12 cellular contexts compared by ENCODE assay signal in genomic region chr14:70884595-70885342, GRCh38. TPM values are rescaled to one million over a fixed set of nuclear protein-coding genes. Genes with fewer than 3 reads are reported as not detected.
DNase-seq lines count a peak whose midpoint lies in the region; ATAC-seq lines count a peak whose summit lies in the region.
"Had no signal": no experiment of that assay in that cellular context is flagged by ENCODE, and none has a peak within 500 bp of the region (broad histone marks: within the 10 kb centered on the region; RNA-seq: fewer than 3 reads in every experiment).

No MANE protein-coding gene starts in this region.

- no peaks in the 10 kb centered on the region for H3K27me3 Mint-ChIP-seq in activated T-cell treated with anti-CD3 and anti-CD28 coated beads, Interleukin-2, amount 50 U/mL, for 72 hours (ENCODE audit: low read depth)
- H3K27me3 Mint-ChIP-seq: B cell had no signal

- no peaks in the 10 kb centered on the region for H3K36me3 Mint-ChIP-seq in activated T-cell treated with anti-CD3 and anti-CD28 coated beads, Interleukin-2, amount 50 U/mL, for 72 hours (ENCODE audit: insufficient read depth in 2 of 2)

- peak; percentile 59 for DNase-seq in stimulated activated CD4-positive, alpha-beta T cell treated with anti-CD3 and anti-CD28 coated beads, Interleukin-1b, Interleukin-23, amount 100 ng/mL, for 48 hours
- no peak for DNase-seq in stimulated activated CD4-positive, alpha-beta T cell treated with anti-CD3 and anti-CD28 coated beads, Interleukin-4, amount 100 ng/mL, for 24 hours
- DNase-seq in activated T-cell treated with anti-CD3 and anti-CD28 coated beads, Interleukin-2, amount 50 U/mL, for 72 hours = peak; percentile 56 to 61
- peak; percentile 46 for DNase-seq in iris pigment epithelial cell (ENCODE audit: low read depth)
- no peak for DNase-seq in amygdala (lab: John Stamatoyannopoulos, UW)
- no peak for DNase-seq in central memory CD4-positive, alpha-beta T cell
- DNase-seq in nucleus accumbens (lab: John Stamatoyannopoulos, UW) = no peak
- DNase-seq: heart right ventricle, Kasumi-1 had no signal

- H3K4me3 Mint-ChIP-seq in activated T-cell treated with anti-CD3 and anti-CD28 coated beads, Interleukin-2, amount 50 U/mL, for 72 hours = peak overlapping the region; percentile 70 to 86
- H3K4me3 Mint-ChIP-seq: B cell had no signal

- H3K4me1 Mint-ChIP-seq in activated T-cell treated with anti-CD3 and anti-CD28 coated beads, Interleukin-2, amount 50 U/mL, for 72 hours (ENCODE audit: low read depth) = peaks cover 88% of the 10 kb centered on the region

- peaks cover 0 to 3% of the 10 kb centered on the region in 2 donors for H3K9me3 Mint-ChIP-seq in activated T-cell treated with anti-CD3 and anti-CD28 coated beads, Interleukin-2, amount 50 U/mL, for 72 hours

- H3K27ac Mint-ChIP-seq in activated T-cell treated with anti-CD3 and anti-CD28 coated beads, Interleukin-2, amount 50 U/mL, for 72 hours = peak overlapping the region; percentile 97
- H3K27ac Mint-ChIP-seq: B cell had no signal

- peak; percentile 43 to 51 for ATAC-seq in activated T-cell treated with anti-CD3 and anti-CD28 coated beads, Interleukin-2, amount 50 U/mL, for 72 hours (replicated peaks in 1 of 2)
- no peak for ATAC-seq in HG02938 (IDR thresholded peaks at IDR 0.05; ENCODE audit: unreplicated experiment)
- ATAC-seq: heart right ventricle, SK-N-SH treated with all-trans-retinoic acid at 6 μM for 48 hours had no signal

RNA-seq across cellular contexts. Expression of gene PCNX1, which starts 22.5 kb away (rescaled TPM):
- total RNA-seq in activated T-cell treated with anti-CD3 and anti-CD28 coated beads, Interleukin-2, amount 50 U/mL, for 72 hours = 10 to 100 TPM; 83.3 to 85.8 TPM

Comparison
In these comparisons a context has a peak if more than half of its experiments do, and no peak if none do; other contexts are left out.
1. DNase-seq: peak in stimulated activated CD4-positive, alpha-beta T cell treated with anti-CD3 and anti-CD28 coated beads, Interleukin-1b, Interleukin-23, amount 100 ng/mL, for 48 hours (single experiment), activated T-cell treated with anti-CD3 and anti-CD28 coated beads, Interleukin-2, amount 50 U/mL, for 72 hours (2 of 2) and iris pigment epithelial cell (single experiment); none in stimulated activated CD4-positive, alpha-beta T cell treated with anti-CD3 and anti-CD28 coated beads, Interleukin-4, amount 100 ng/mL, for 24 hours (single experiment), amygdala (0 of 56), central memory CD4-positive, alpha-beta T cell (single experiment) and nucleus accumbens (0 of 56).